ENCODE assay signal across 16 cellular contexts in genomic region chr1:183982172-183982963, GRCh38. TPM values are rescaled to one million over a fixed set of nuclear protein-coding genes. Genes with fewer than 3 reads are reported as not detected.
"Had no signal": no experiment of that assay in that cellular context is flagged by ENCODE, and none has a peak within 500 bp of the region (broad histone marks: within the 10 kb centered on the region; RNA-seq: fewer than 3 reads in every experiment).

No MANE protein-coding gene starts in this region.

- H3K27me3 Mint-ChIP-seq: activated naive CD4-positive, alpha-beta T cell treated with anti-CD3 and anti-CD28 coated beads, Interleukin-2, amount 50 U/mL, for 24 hours had no signal

- H3K27me3 ChIP-seq: right atrium auricular region, tibial nerve, vagina had no signal

- FAIRE-seq: bronchial epithelial cell, kidney had no signal

- H3K9me3 Mint-ChIP-seq: activated naive CD4-positive, alpha-beta T cell treated with anti-CD3 and anti-CD28 coated beads, Interleukin-2, amount 50 U/mL, for 24 hours; memory B cell; neural crest cell had no signal

- H3K4me1 Mint-ChIP-seq: activated naive CD4-positive, alpha-beta T cell treated with anti-CD3 and anti-CD28 coated beads, Interleukin-2, amount 50 U/mL, for 24 hours; memory B cell had no signal

- H3K9me3 ChIP-seq: right atrium auricular region, tibial nerve, vagina had no signal

- H3K36me3 ChIP-seq: right atrium auricular region, tibial nerve, vagina had no signal

- H3K4me3 ChIP-seq: right atrium auricular region, tibial nerve, vagina had no signal

- H3K27ac Mint-ChIP-seq: activated naive CD4-positive, alpha-beta T cell treated with anti-CD3 and anti-CD28 coated beads, Interleukin-2, amount 50 U/mL, for 24 hours; memory B cell had no signal

- DNase-seq: activated CD4-positive, alpha-beta T cell treated with anti-CD3 and anti-CD28 coated beads, Interleukin-2, amount 50 U/mL, for 4 hours; activated CD4-positive, CD25-positive, alpha-beta regulatory T cell treated with anti-CD3 and anti-CD28 coated beads, Interleukin-2, amount 50 U/mL, for 72 hours; activated gamma-delta T cell; foreskin melanocyte; kidney; stimulated activated CD4-positive, alpha-beta T cell treated with anti-CD3 and anti-CD28 coated beads, Interleukin-2, amount 100 ng/mL, for 24 hours; stimulated activated naive CD4-positive, alpha-beta T cell treated with Interleukin-2 at 50 U/mL for 16 hours; T-helper 1 cell; T-helper 9 cell had no signal

- H3K36me3 Mint-ChIP-seq: activated naive CD4-positive, alpha-beta T cell treated with anti-CD3 and anti-CD28 coated beads, Interleukin-2, amount 50 U/mL, for 24 hours; memory B cell had no signal

- H3K4me3 Mint-ChIP-seq: activated naive CD4-positive, alpha-beta T cell treated with anti-CD3 and anti-CD28 coated beads, Interleukin-2, amount 50 U/mL, for 24 hours; memory B cell; neural crest cell had no signal

- H3K27ac ChIP-seq: tibial nerve, vagina had no signal

- H3K4me1 ChIP-seq: vagina had no signal

RNA-seq across cellular contexts. Expression of gene COLGALT2, which starts 55.2 kb away (rescaled TPM):
- total RNA-seq: bronchial epithelial cell had no signal
